In the genomic region with DNA sequence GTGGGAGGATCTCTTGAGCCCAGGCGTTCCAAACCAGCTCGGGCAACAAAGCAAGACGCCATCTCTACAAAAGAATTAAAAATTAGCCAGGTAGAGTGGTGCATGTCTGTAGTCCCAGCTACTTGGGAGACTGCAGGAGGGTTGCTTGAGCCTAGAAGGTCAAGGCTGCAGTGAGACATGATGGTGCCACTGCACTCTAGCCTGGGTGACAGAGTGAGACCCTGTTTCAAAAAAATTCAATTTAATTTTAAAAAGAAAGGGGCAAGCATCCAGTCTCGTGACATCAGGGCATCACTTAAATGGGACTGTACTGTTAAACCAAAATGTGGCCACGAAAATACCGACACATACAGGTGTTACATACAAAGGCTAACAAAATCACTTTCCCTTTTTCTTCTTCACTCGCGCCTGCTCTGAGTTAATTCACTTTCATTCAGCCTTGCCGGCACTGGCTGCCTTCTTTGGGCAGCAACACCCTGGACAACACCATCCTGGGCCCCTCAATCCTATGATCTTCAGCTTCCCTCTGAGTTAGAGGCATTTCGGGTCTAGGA, we compare ENCODE assay signal across 1 cellular context.
TF ChIP-seq lines count a peak whose summit lies in the region.

No MANE protein-coding gene starts in this region.

TF ChIP-seq in IMR-90, 13 proteins besides CTCF, POLR2A, EP300 and RAD21:
- TF ChIP-seq FOS (IDR thresholded peaks at IDR 0.05; ENCODE audit: low read depth, low read length) = no peak
- no peak for TF ChIP-seq MXI1 (IDR thresholded peaks at IDR 0.05; ENCODE audit: borderline replicate concordance, low read depth, low read length)
- TF ChIP-seq BHLHE40 (IDR thresholded peaks at IDR 0.05; ENCODE audit: low read depth, low read length) = no peak
- TF ChIP-seq NFE2L2 (IDR thresholded peaks at IDR 0.05; ENCODE audit: low read depth, low read length) = no peak
TF ChIP-seq in IMR-90: peak in this region for 0.
